Comparison of ENCODE assay signal across 18 cellular contexts in the genomic region with DNA sequence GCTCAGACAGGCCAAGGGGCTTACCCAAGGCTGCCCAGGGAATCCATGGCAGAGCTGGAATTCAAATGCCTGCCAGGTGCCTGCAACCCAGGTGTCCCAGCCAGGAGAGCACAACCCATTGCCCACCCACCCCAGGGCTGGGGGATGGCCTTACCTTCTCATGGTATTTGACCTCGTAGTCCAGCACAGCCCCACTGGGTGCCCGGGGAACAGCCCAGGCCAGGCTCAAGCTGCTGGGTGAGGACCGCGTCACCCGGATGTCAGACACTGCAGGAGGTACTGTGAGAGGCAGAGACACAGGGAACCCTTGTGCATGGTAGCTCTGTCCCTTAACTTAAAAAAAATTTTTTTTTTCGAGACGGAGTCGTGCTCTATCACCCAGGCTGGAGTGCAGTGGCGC.
"Had no signal": no experiment of that assay in that cellular context is flagged by ENCODE, and none has a peak within 500 bp of the region (broad histone marks: within the 10 kb centered on the region; RNA-seq: fewer than 3 reads in every experiment).

No MANE protein-coding gene starts in this region.

- H3K4me1 ChIP-seq: parathyroid adenoma, stomach, thyroid gland had no signal

- H3K27me3 ChIP-seq: neutrophil, stomach, thyroid gland had no signal

- FAIRE-seq: endometrium, frontal cortex, keratinocyte had no signal

- H3K4me2 ChIP-seq: smooth muscle cell had no signal

- H3K79me2 ChIP-seq: parathyroid adenoma had no signal

- H3K9ac ChIP-seq: parathyroid adenoma had no signal

- H3K9me3 ChIP-seq: lower lobe of right lung, neutrophil, stomach, thyroid gland had no signal

- H3K4me3 ChIP-seq: coronary artery, lower lobe of right lung, smooth muscle cell, stomach, thyroid gland had no signal

- H2AFZ ChIP-seq: parathyroid adenoma had no signal

- DNase-seq: effector memory CD8-positive, alpha-beta T cell; hypothalamus; left ventricle myocardium superior; lower lobe of right lung; naive B cell; stimulated activated CD4-positive, alpha-beta T cell treated with anti-CD3 and anti-CD28 coated beads, Interleukin-12 subunit alpha, Interleukin-12 subunit beta, amount 100 ng/mL, for 4 hours; stimulated activated CD4-positive, alpha-beta T cell treated with anti-CD3 and anti-CD28 coated beads, Interleukin-1b, Interleukin-23, amount 100 ng/mL, for 48 hours; stimulated activated CD4-positive, alpha-beta T cell treated with anti-CD3 and anti-CD28 coated beads, Interleukin-4, amount 100 ng/mL, for 1 hour; stimulated activated naive CD4-positive, alpha-beta T cell treated with Interleukin-2 at 50 U/mL for 16 hours; stomach; thyroid gland had no signal

- H3K27ac ChIP-seq: coronary artery, lower lobe of right lung, neutrophil, parathyroid adenoma, stomach, thyroid gland had no signal
